ENCODE assay signal across 14 cellular contexts in the genomic region with DNA sequence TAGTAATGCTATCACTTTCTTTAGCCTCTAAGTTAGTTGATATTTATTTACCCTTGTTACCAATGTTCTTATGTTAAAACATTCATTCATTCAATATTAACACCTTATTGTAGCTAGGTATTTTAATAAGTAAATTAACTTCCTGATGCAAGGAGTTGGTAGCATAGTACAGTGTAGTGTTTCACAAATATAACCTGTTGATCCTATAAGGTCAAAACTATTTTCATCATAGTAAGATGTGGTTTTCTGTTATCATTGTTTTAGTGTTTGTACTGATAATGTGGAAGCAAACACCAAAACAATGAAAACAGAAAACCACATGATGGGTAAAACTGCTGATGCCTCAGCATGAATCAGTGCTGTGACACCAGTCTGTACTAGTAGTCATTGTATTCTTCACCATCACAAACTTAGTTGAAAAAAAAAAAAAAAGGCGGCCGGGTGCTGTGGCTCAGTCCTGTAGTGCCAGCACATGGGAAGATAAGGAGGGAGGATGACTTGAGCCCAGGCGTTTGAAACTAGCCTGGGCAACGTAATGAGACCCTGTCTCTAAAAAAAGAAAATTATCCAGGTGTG. TPM values are rescaled to one million over a fixed set of nuclear protein-coding genes. Genes with fewer than 3 reads are reported as not detected.
A peak's percentile ranks its signal among the peaks of the same experiment; 100 is the strongest.
DNase-seq lines count a peak whose midpoint lies in the region; ATAC-seq and TF ChIP-seq lines count a peak whose summit lies in the region.
"Had no signal": no experiment of that assay in that cellular context is flagged by ENCODE, and none has a peak within 500 bp of the region (broad histone marks: within the 10 kb centered on the region; RNA-seq: fewer than 3 reads in every experiment).

No MANE protein-coding gene starts in this region.

- H3K4me1 ChIP-seq in HEK293 (ENCODE audit: control insufficient read depth, insufficient read depth, low read length), result no peaks in the 10 kb centered on the region; the same call in 1 of the 2 replicates

- peak overlapping the region; percentile 36 for H3K4me3 Mint-ChIP-seq in activated T-helper 17 cell treated with anti-CD3 and anti-CD28 coated beads, Interleukin-2, amount 50 U/mL, for 72 hours
- H3K4me3 Mint-ChIP-seq in T-cell, result no peak overlapping the region
- H3K4me3 Mint-ChIP-seq: activated CD4-positive, alpha-beta memory T cell treated with anti-CD3 and anti-CD28 coated beads for 36 hours had no signal

- TF ChIP-seq CTCF in HEK293 (tag by site-specific recombination; IDR thresholded peaks at IDR 0.05), result no peak

- peaks cover 67% of the 10 kb centered on the region for H3K36me3 Mint-ChIP-seq in activated T-helper 17 cell treated with anti-CD3 and anti-CD28 coated beads, Interleukin-2, amount 50 U/mL, for 72 hours (ENCODE audit: low read depth)
- peaks cover 54% of the 10 kb centered on the region for H3K36me3 Mint-ChIP-seq in T-cell

- no peak overlapping the region for H3K4me3 ChIP-seq in HEK293 (ENCODE audit: low read depth, low read length)

- no peaks in the 10 kb centered on the region for H3K27me3 Mint-ChIP-seq in activated T-helper 17 cell treated with anti-CD3 and anti-CD28 coated beads, Interleukin-2, amount 50 U/mL, for 72 hours
- H3K27me3 Mint-ChIP-seq in T-cell, result no peaks in the 10 kb centered on the region
- H3K27me3 Mint-ChIP-seq: activated CD4-positive, alpha-beta memory T cell treated with anti-CD3 and anti-CD28 coated beads for 36 hours had no signal

- peaks cover 15% of the 10 kb centered on the region for H3K4me1 Mint-ChIP-seq in activated T-helper 17 cell treated with anti-CD3 and anti-CD28 coated beads, Interleukin-2, amount 50 U/mL, for 72 hours
- peaks cover 23 to 40% (median 23%) of the 10 kb centered on the region in 3 donors for H3K4me1 Mint-ChIP-seq in T-cell

- H3K9me3 ChIP-seq in HEK293 (ENCODE audit: control insufficient read depth, insufficient read depth, low read depth, low read length), result no peaks in the 10 kb centered on the region

- DNase-seq in AG20443 (ENCODE audit: low spot score), result peak; percentile 6
- peak; percentile 26 for DNase-seq in globus pallidus (ENCODE audit: low spot score)
- DNase-seq in T-cell, result no peak
- DNase-seq in SHP77 (lab: John Stamatoyannopoulos, UW), result no peak
- DNase-seq: activated CD4-positive, alpha-beta memory T cell treated with anti-CD3 and anti-CD28 coated beads for 36 hours; activated naive CD4-positive, alpha-beta T cell; foreskin melanocyte; islet precursor cell; KG1; stimulated activated CD4-positive, alpha-beta T cell treated with anti-CD3 and anti-CD28 coated beads, Interleukin-4, amount 100 ng/mL, for 4 hours had no signal

- H3K9me3 Mint-ChIP-seq in activated T-helper 17 cell treated with anti-CD3 and anti-CD28 coated beads, Interleukin-2, amount 50 U/mL, for 72 hours, result no peaks in the 10 kb centered on the region
- no peaks in the 10 kb centered on the region for H3K9me3 Mint-ChIP-seq in T-cell
- H3K9me3 Mint-ChIP-seq: activated CD4-positive, alpha-beta memory T cell treated with anti-CD3 and anti-CD28 coated beads for 36 hours had no signal

- peak; percentile 95 for ATAC-seq in activated T-helper 17 cell treated with anti-CD3 and anti-CD28 coated beads, Interleukin-2, amount 50 U/mL, for 72 hours (replicated peaks)
- ATAC-seq in GM19397 (IDR thresholded peaks at IDR 0.05; ENCODE audit: unreplicated experiment), result no peak
- ATAC-seq in HG03135 (IDR thresholded peaks at IDR 0.05; ENCODE audit: unreplicated experiment), result no peak
- no peak for ATAC-seq in T-cell (replicated peaks in 1 of 4)

- POLR2A ChIA-PET in HEK293 (lab: Yijun Ruan, JAX) (no interaction called here), T-cell (lab: Charles Lee) (no interaction called here)

- H3K36me3 ChIP-seq in HEK293 (ENCODE audit: control insufficient read depth in 2 of 2, insufficient read depth in 1 of 2, low read length in 2 of 2), result peaks cover 0 to 16% of the 10 kb centered on the region in 2 experiments; a peak in 2 of 3 replicates

- H3K27ac Mint-ChIP-seq in activated T-helper 17 cell treated with anti-CD3 and anti-CD28 coated beads, Interleukin-2, amount 50 U/mL, for 72 hours, result peak overlapping the region; percentile 76
- no peak overlapping the region for H3K27ac Mint-ChIP-seq in T-cell
- H3K27ac Mint-ChIP-seq: activated CD4-positive, alpha-beta memory T cell treated with anti-CD3 and anti-CD28 coated beads for 36 hours had no signal

- CTCF ChIA-PET in HEK293 (lab: Yijun Ruan, JAX), result no interaction called here
- CTCF ChIA-PET in T-cell (lab: Charles Lee), result no interaction called here

- H3K27ac ChIP-seq in HEK293 (ENCODE audit: extremely low read depth, low read depth, low read length), result no peak overlapping the region

TF ChIP-seq in HEK293, 187 proteins besides CTCF, POLR2A, EP300 and RAD21:
- TF ChIP-seq ZNF138 (tag by site-specific recombination; IDR thresholded peaks at IDR 0.05; ENCODE audit: borderline replicate concordance), result no peak
- no peak for TF ChIP-seq ZNF221 (tag by site-specific recombination; IDR thresholded peaks at IDR 0.05; ENCODE audit: borderline replicate concordance)
- no peak for TF ChIP-seq ZNF514 (tag by site-specific recombination; IDR thresholded peaks at IDR 0.05)
- TF ChIP-seq SCRT2 (tag by site-specific recombination; IDR thresholded peaks at IDR 0.05), result peak; percentile 74
- no peak for TF ChIP-seq ZIC2 (tag by site-specific recombination; IDR thresholded peaks at IDR 0.05)
- TF ChIP-seq ZNF280D (tag by site-specific recombination; IDR thresholded peaks at IDR 0.05), result no peak
- TF ChIP-seq ZNF133 (tag by site-specific recombination; IDR thresholded peaks at IDR 0.05), result no peak
- no peak for TF ChIP-seq MYNN (tag by site-specific recombination; IDR thresholded peaks at IDR 0.05; ENCODE audit: borderline replicate concordance)
- TF ChIP-seq SCRT1 (tag by site-specific recombination; IDR thresholded peaks at IDR 0.05; ENCODE audit: borderline replicate concordance), result peak; percentile 53; the same call in 1 of the 2 replicates

RNA-seq across cellular contexts. Expression of gene ZCCHC7, which starts 36.5 kb away (rescaled TPM):
- 10 to 100 TPM; 19.8 to 27.3 TPM for total RNA-seq in activated T-helper 17 cell treated with anti-CD3 and anti-CD28 coated beads, Interleukin-2, amount 50 U/mL, for 72 hours
- total RNA-seq in T-cell, result 10 to 100 TPM; 29.1 to 44.2 (median 33.5) TPM

Comparison
In these comparisons a context has a peak if more than half of its experiments do, and no peak if none do; other contexts are left out.
1. DNase-seq: peak in AG20443 (single experiment) and globus pallidus (single experiment); none in T-cell (0 of 34) and SHP77 (0 of 2).